In the genomic region with DNA sequence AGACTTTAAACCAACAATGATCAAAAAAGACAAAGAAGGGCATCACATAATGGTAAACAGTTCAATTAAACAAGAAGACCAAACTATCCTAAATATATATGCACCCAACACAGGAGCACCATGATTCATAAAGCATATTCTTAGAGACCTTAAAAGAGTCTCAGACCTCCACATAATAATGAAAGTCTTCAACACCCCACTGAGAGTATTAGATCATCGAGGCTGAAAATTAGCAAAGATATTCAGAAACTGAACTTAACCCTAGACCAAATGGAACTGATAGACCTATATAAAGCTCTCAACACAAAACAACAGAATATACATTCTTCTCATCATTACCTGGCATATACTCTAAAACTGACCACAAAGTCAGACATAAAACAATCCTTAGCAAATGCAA, we compare ENCODE assay signal across 32 cellular contexts.
"Had no signal": no experiment of that assay in that cellular context is flagged by ENCODE, and none has a peak within 500 bp of the region (broad histone marks: within the 10 kb centered on the region; RNA-seq: fewer than 3 reads in every experiment).

No MANE protein-coding gene starts in this region.

- H2AFZ ChIP-seq: PC-9 had no signal

- H3K36me3 ChIP-seq: MG63, SJCRH30 had no signal

- H3K4me1 ChIP-seq: SJCRH30 had no signal

- H3K4me3 ChIP-seq: MG63, PC-9, SJCRH30, SK-N-MC had no signal

- DNase-seq: Kasumi-1, MG63, NCI-H1048, NCI-H1092 treated with DMSO at 0.1 percent for 48 hours, NCI-H1105 treated with DMSO at 0.1 percent for 48 hours, NCI-H1417, NCI-H1436, NCI-H146, NCI-H1694, NCI-H187, NCI-H1930, NCI-H2029 treated with DMSO at 0.1 percent for 48 hours, NCI-H2081 treated with DMSO at 0.1 percent for 48 hours, NCI-H2107, NCI-H2171, NCI-H226, NCI-H446 treated with DMSO at 0.1 percent for 48 hours, NCI-H510A, NCI-H524, NCI-H526, NCI-H69, NCI-H748 treated with DMSO at 0.1 percent for 48 hours, NCI-H82, PC-9, SHP77, SIG-M5, SJCRH30, SW 1271 had no signal

- H3K4me2 ChIP-seq: PC-9 had no signal

- H3K9me3 ChIP-seq: SJCRH30 had no signal

- H3K27me3 ChIP-seq: MG63, SJCRH30 had no signal

- ATAC-seq: Panc1, Right ventricle myocardium inferior had no signal

- H3K27ac ChIP-seq: PC-9, RWPE1, SJCRH30, SK-N-MC had no signal
